8 cellular contexts compared by ENCODE assay signal in genomic region chr3:195909645-195910498, GRCh38. TPM values are rescaled to one million over a fixed set of nuclear protein-coding genes. Genes with fewer than 3 reads are reported as not detected.
DNase-seq lines count a peak whose midpoint lies in the region; ATAC-seq and TF ChIP-seq lines count a peak whose summit lies in the region.

No MANE protein-coding gene starts in this region.

- ATAC-seq in HG02938 (IDR thresholded peaks at IDR 0.05; ENCODE audit: unreplicated experiment) (peak; percentile 30), GM18870 (IDR thresholded peaks at IDR 0.05; ENCODE audit: unreplicated experiment) (no peak)

- DNase-seq in GM13977 (ENCODE audit: low spot score) (peak; percentile 98), NCI-H2029 treated with DMSO at 0.1 percent for 48 hours (lab: John Stamatoyannopoulos, UW) (peak; percentile 18), UCSD-AML1 (lab: John Stamatoyannopoulos, UW; ENCODE audit: unreplicated experiment) (peak; percentile 89), brain microvascular endothelial cell (no peak)

- TF ChIP-seq CTCF in GM13977 (IDR thresholded peaks at IDR 0.05; ENCODE audit: extremely low read depth, insufficient read depth, missing control alignments) (no peak), brain microvascular endothelial cell (IDR thresholded peaks at IDR 0.05; ENCODE audit: low read depth, low read length, missing control alignments) (no peak)

- peak overlapping the region; percentile 54 for H3K4me3 ChIP-seq in brain microvascular endothelial cell (ENCODE audit: low read depth, low read length)
- peak overlapping the region; percentile 61 for H3K4me3 ChIP-seq in iPS-18c (ENCODE audit: insufficient read depth, low read depth, low read length)
- peak overlapping the region; percentile 79 to 80 (median 79) for H3K4me3 ChIP-seq in skeletal muscle tissue (ENCODE audit: low read length in 3 of 3)

- peaks cover 35 to 41% (median 36%) of the 10 kb centered on the region in 3 donors for H3K4me1 ChIP-seq in skeletal muscle tissue (ENCODE audit: control insufficient read depth in 3 of 3, insufficient read depth in 3 of 3, low read length in 3 of 3)

- H3K9ac ChIP-seq in skeletal muscle tissue (ENCODE audit: low read depth in 1 of 3, low read length in 3 of 3): peak overlapping the region; percentile 77 to 84 (median 82)

- H3K36me3 ChIP-seq in brain microvascular endothelial cell (replicated peaks) (no peaks in the 10 kb centered on the region), skeletal muscle tissue (ENCODE audit: control insufficient read depth in 3 of 3, insufficient read depth in 3 of 3, low read length in 3 of 3) (no peaks in the 10 kb centered on the region)

- H3K27ac ChIP-seq in brain microvascular endothelial cell (no peak overlapping the region), skeletal muscle tissue (ENCODE audit: low read depth, low read length) (peak overlapping the region; percentile 70)

- H3K9me3 ChIP-seq in iPS-18c (ENCODE audit: control insufficient read depth, insufficient read depth, low read length): no peaks in the 10 kb centered on the region
- no peaks in the 10 kb centered on the region for H3K9me3 ChIP-seq in skeletal muscle tissue (ENCODE audit: control insufficient read depth in 3 of 3, low read length in 3 of 3)

- H3K27me3 ChIP-seq in brain microvascular endothelial cell (replicated peaks) (no peaks in the 10 kb centered on the region), skeletal muscle tissue (ENCODE audit: control insufficient read depth in 3 of 3, insufficient read depth in 3 of 3, low read length in 3 of 3) (no peaks in the 10 kb centered on the region)

- in situ Hi-C loops in GM13977 (cut with MboI; ENCODE audit: low pct_unique_long_range_greater_than_20kb, low sequenced_read_pairs, unreplicated experiment) (loop anchor here (10.0 kb wide), 1 partner anchor 55 kb away; no protein-coding TSS in a partner anchor), brain microvascular endothelial cell (cut with HindIII; ENCODE audit: low pct_ligation_motif_present, low sequenced_read_pairs) (no loop called here)

RNA-seq across cellular contexts. Expression of gene TNK2, which starts 1.5 kb away (rescaled TPM):
- 9.9 TPM for total RNA-seq in skeletal muscle tissue
